In the genomic region with DNA sequence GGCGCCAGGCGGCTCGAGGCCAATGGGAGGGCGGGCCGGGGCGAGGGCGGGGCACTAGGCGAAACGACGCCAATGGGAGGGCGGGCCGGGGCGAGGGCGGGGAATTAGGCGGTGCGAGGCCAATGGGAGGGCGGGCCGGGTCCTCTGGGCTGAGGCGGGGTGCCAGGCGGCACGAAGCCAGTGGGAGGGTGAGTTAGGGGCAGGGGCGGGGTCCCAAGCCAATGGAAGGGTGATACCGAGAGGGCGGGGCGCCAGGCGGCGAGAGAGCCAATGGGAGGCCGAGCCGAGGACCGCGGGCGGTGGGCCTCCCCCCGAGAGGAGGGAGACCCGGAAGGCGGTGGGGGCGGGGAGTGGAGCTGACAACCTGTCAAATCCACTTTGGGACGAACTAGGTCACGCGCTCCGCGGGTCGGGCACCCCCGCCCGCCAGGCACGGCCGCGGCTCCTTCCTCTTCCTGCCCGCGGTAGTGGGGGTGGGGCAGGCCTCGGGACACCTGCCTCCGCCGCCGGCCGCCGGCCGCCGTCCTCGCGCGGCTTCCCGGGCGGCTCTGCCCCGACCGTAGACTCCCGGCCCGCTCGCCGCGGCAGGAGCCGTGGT, we compare ENCODE assay signal across 8 cellular contexts. TPM values are rescaled to one million over a fixed set of nuclear protein-coding genes. Genes with fewer than 3 reads are reported as not detected.
DNase-seq lines count a peak whose midpoint lies in the region; ATAC-seq and TF ChIP-seq lines count a peak whose summit lies in the region.

No MANE protein-coding gene starts in this region.

- CTCF ChIA-PET in BJ (lab: Yijun Ruan, JAX): interaction anchor here (0.6 kb wide), 1 partner anchor 122 kb away, joined by 3 read pairs; no protein-coding TSS in a partner anchor

- peak overlapping the region; percentile 91 for H3K4me3 ChIP-seq in BJ (ENCODE audit: low read depth, low read length)
- peak overlapping the region; percentile 92 for H3K4me3 ChIP-seq in colonic mucosa

- peak overlapping the region; percentile 100 for H3K27ac ChIP-seq in colonic mucosa

- TF ChIP-seq CTCF in BJ (IDR thresholded peaks at IDR 0.05; ENCODE audit: insufficient read depth, low read depth, low read length) (no peak), colonic mucosa (IDR thresholded peaks at IDR 0.05) (no peak)

- intact Hi-C loops in colonic mucosa (cut with DNase I): loop anchor here (10.0 kb wide), 1 partner anchor 109 kb away; no protein-coding TSS in a partner anchor
- intact Hi-C loops in left colon (cut with DNase I, micrococcal nuclease): no loop called here

- H3K4me1 ChIP-seq in colonic mucosa: no peaks in the 10 kb centered on the region

- DNase-seq in BJ (ENCODE audit: low read depth) (peak; percentile 88), GM19240 (ENCODE audit: insufficient read length, low spot score) (peak; percentile 97), NCI-H524 (lab: John Stamatoyannopoulos, UW) (peak; percentile 98), colonic mucosa (peak; percentile 100), left colon (peak; percentile 100)
- peak; percentile 100 for DNase-seq in activated CD4-positive, alpha-beta T cell treated with anti-CD3 and anti-CD28 coated beads for 48 hours
- peak; percentile 100 for DNase-seq in stimulated activated CD4-positive, alpha-beta T cell treated with anti-CD3 and anti-CD28 coated beads, Interleukin-1b, Interleukin-23, amount 100 ng/mL, for 4 hours (ENCODE audit: low read depth in 2 of 2)

- ATAC-seq in HG03457 (IDR thresholded peaks at IDR 0.05; ENCODE audit: unreplicated experiment) (peak; percentile 91), left colon (peak; percentile 91)

- no peaks in the 10 kb centered on the region for H3K27me3 ChIP-seq in BJ (ENCODE audit: control insufficient read depth, insufficient read depth, low read length)
- no peaks in the 10 kb centered on the region for H3K27me3 ChIP-seq in colonic mucosa

- H3K9ac ChIP-seq in colonic mucosa (ENCODE audit: low read depth in 2 of 2, low read length in 2 of 2): peak overlapping the region; percentile 73 to 99

- no peaks in the 10 kb centered on the region for H3K9me3 ChIP-seq in colonic mucosa

- H3K36me3 ChIP-seq in BJ (ENCODE audit: control insufficient read depth, insufficient read depth, low read length) (no peaks in the 10 kb centered on the region), colonic mucosa (no peaks in the 10 kb centered on the region)

- POLR2A ChIA-PET in BJ (lab: Charles Lee): no interaction called here

RNA-seq across cellular contexts. Expression of a gene that starts 28.0 kb away (rescaled TPM):
- polyA plus RNA-seq in BJ (2011; rRNA removed): 6.9 and 9.3 TPM in 2 replicates
- polyA minus RNA-seq in BJ (2011; rRNA and poly(A)+ RNA removed): 30.3 and 30.7 TPM in 2 replicates
- total RNA-seq in colonic mucosa (10 to 100 TPM; 70.9 to 73.3 TPM), left colon (10 to 100 TPM; 78.4 to 81.1 TPM)

Comparison
In these comparisons a context has a peak if more than half of its experiments do, and no peak if none do; other contexts are left out.
1. Peak in every context shown above with its lines: DNase-seq, ATAC-seq, H3K4me3 ChIP-seq and H3K27ac ChIP-seq.